8 cellular contexts compared by ENCODE assay signal in genomic region chr22:24106385-24107381, GRCh38.
DNase-seq lines count a peak whose midpoint lies in the region; ATAC-seq and TF ChIP-seq lines count a peak whose summit lies in the region.

No MANE protein-coding gene starts in this region.

- no peak overlapping the region for H3K4me3 Mint-ChIP-seq in activated T-cell treated with anti-CD3 and anti-CD28 coated beads, Interleukin-2, amount 50 U/mL, for 4 hours

- peaks cover 16% of the 10 kb centered on the region for H3K36me3 Mint-ChIP-seq in activated T-cell treated with anti-CD3 and anti-CD28 coated beads, Interleukin-2, amount 50 U/mL, for 4 hours (ENCODE audit: insufficient read depth)

- no peaks in the 10 kb centered on the region for H3K27me3 ChIP-seq in suprapubic skin

- no peak overlapping the region for H3K4me3 ChIP-seq in suprapubic skin

- peaks cover 26% of the 10 kb centered on the region for H3K36me3 ChIP-seq in suprapubic skin

- H3K9me3 ChIP-seq in suprapubic skin: no peaks in the 10 kb centered on the region

- no peak for TF ChIP-seq EP300 in suprapubic skin (IDR thresholded peaks at IDR 0.05)

- WGBS in suprapubic skin: 94% methylated on average over 3 of the region's 3 CpGs

- peak overlapping the region; percentile 67 for H3K27ac ChIP-seq in suprapubic skin

- intact Hi-C loops in Right ventricle myocardium inferior (cut with DNase I) (loop anchor here (1.0 to 10.0 kb wide), 3 partner anchors 51 to 102 kb away; partner anchors contain the start of gene GSTT4), cardiac septum (cut with DNase I) (loop anchor here (2.0 to 10.0 kb wide), 3 partner anchors 51 to 138 kb away; partner anchors contain the start of gene GGT5)

- ATAC-seq in Right ventricle myocardium inferior: peak; percentile 4
- peak; percentile 72 for ATAC-seq in activated T-cell treated with anti-CD3 and anti-CD28 coated beads, Interleukin-2, amount 50 U/mL, for 4 hours
- ATAC-seq in omental fat pad (ENCODE audit: low FRiP score): no peak

- DNase-seq in Right ventricle myocardium inferior (ENCODE audit: missing footprints): no peak
- no peak for DNase-seq in cardiac septum (ENCODE audit: low spot score)
- DNase-seq in activated T-cell treated with anti-CD3 and anti-CD28 coated beads, Interleukin-2, amount 50 U/mL, for 4 hours: peak; percentile 44
- peak; percentile 41 for DNase-seq in iPS-NIHi7 (ENCODE audit: extremely low spot score)
- no peak for DNase-seq in suprapubic skin (ENCODE audit: low spot score in 2 of 2)
- no peak for DNase-seq in NCI-H748 (lab: John Stamatoyannopoulos, UW; ENCODE audit: unreplicated experiment)
- DNase-seq in omental fat pad (ENCODE audit: low spot score): no peak
- no peak for DNase-seq in LoVo (ENCODE audit: low spot score)

- peaks cover 15% of the 10 kb centered on the region for H3K4me1 Mint-ChIP-seq in activated T-cell treated with anti-CD3 and anti-CD28 coated beads, Interleukin-2, amount 50 U/mL, for 4 hours (ENCODE audit: low read depth)

- no peaks in the 10 kb centered on the region for H3K27me3 Mint-ChIP-seq in activated T-cell treated with anti-CD3 and anti-CD28 coated beads, Interleukin-2, amount 50 U/mL, for 4 hours (ENCODE audit: low read depth)

- peaks cover 3% of the 10 kb centered on the region for H3K9me3 Mint-ChIP-seq in activated T-cell treated with anti-CD3 and anti-CD28 coated beads, Interleukin-2, amount 50 U/mL, for 4 hours

- peaks cover 41% of the 10 kb centered on the region for H3K4me1 ChIP-seq in suprapubic skin

- no peak for TF ChIP-seq POLR2A in suprapubic skin (IDR thresholded peaks at IDR 0.05)

- TF ChIP-seq CTCF in suprapubic skin (IDR thresholded peaks at IDR 0.05): no peak
- TF ChIP-seq CTCF in omental fat pad (IDR thresholded peaks at IDR 0.05): no peak

Comparison
In these comparisons a context has a peak if more than half of its experiments do, and no peak if none do; other contexts are left out.
1. DNase-seq: peak in activated T-cell treated with anti-CD3 and anti-CD28 coated beads, Interleukin-2, amount 50 U/mL, for 4 hours (single experiment) and iPS-NIHi7 (single experiment); none in Right ventricle myocardium inferior (single experiment), cardiac septum (single experiment), suprapubic skin (0 of 2), NCI-H748 (single experiment), omental fat pad (single experiment) and LoVo (single experiment).